Comparison of ENCODE assay signal across 19 cellular contexts in the genomic region with DNA sequence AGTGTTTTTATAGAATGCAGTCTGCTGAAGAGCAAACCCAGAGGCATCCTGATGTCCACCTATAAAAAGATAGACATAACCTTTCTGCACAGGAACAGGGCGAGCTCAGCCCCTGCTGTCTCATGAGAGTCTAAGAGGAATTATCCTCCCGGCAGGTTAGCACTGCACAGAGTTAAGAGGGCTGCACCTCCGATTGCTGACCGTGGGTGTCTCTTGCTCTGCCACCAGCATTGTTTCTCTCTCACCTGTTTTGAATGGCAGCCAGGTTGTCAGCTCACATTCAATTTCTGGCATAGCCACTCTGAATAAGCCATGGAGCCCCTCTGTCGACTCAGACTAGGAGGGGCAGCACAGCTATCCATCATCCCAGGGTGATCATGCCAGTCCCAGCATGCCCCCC.
DNase-seq lines count a peak whose midpoint lies in the region; ATAC-seq lines count a peak whose summit lies in the region.
"Had no signal": no experiment of that assay in that cellular context is flagged by ENCODE, and none has a peak within 500 bp of the region (broad histone marks: within the 10 kb centered on the region; RNA-seq: fewer than 3 reads in every experiment).

No MANE protein-coding gene starts in this region.

- no peak overlapping the region for H3K27ac ChIP-seq in CD8-positive, alpha-beta memory T cell (ENCODE audit: low read depth, low read length)
- H3K27ac ChIP-seq: 22Rv1, A549, C4-2B had no signal

- H3K9me3 ChIP-seq in CD8-positive, alpha-beta memory T cell (ENCODE audit: low read length): no peaks in the 10 kb centered on the region
- H3K9me3 ChIP-seq: A549 had no signal

- peak; percentile 25 for DNase-seq in NCI-H146 (lab: John Stamatoyannopoulos, UW)
- DNase-seq in NCI-H146 treated with DMSO at 0.1 percent for 48 hours (lab: John Stamatoyannopoulos, UW; ENCODE audit: unreplicated experiment): no peak
- peak; percentile 58 for DNase-seq in COR-L47 (lab: John Stamatoyannopoulos, UW)
- peak; percentile 15 for DNase-seq in NCI-H69 (lab: John Stamatoyannopoulos, UW)
- peak; percentile 3 for DNase-seq in cerebellar cortex (ENCODE audit: low spot score)
- no peak for DNase-seq in CD8-positive, alpha-beta memory T cell
- DNase-seq in left cardiac atrium: no peak
- DNase-seq: AML-193; CD4-positive, alpha-beta T cell; GDM1; HFFc6; KBM-7 had no signal

- peaks cover 9 to 30% of the 10 kb centered on the region in 2 donors for H3K27me3 Mint-ChIP-seq in CD8-positive, alpha-beta memory T cell

- no peak overlapping the region for H3K4me3 ChIP-seq in CD8-positive, alpha-beta memory T cell (ENCODE audit: low read length)
- H3K4me3 ChIP-seq: A549, GM23338 had no signal

- no peaks in the 10 kb centered on the region for H3K4me1 ChIP-seq in CD8-positive, alpha-beta memory T cell (ENCODE audit: insufficient read depth, low read length)
- H3K4me1 ChIP-seq: A549 had no signal

- H3K4me3 Mint-ChIP-seq in CD8-positive, alpha-beta memory T cell: no peak overlapping the region
- H3K4me3 Mint-ChIP-seq: CD4-positive, alpha-beta T cell; GM23338; HFFc6; IgD-negative memory B cell had no signal

- ATAC-seq in left cardiac atrium: no peak
- ATAC-seq: A549, GM23338, HCT116, HepG2 had no signal

- CTCF ChIA-PET in CD8-positive, alpha-beta memory T cell (lab: Charles Lee): no interaction called here

- no peak overlapping the region for H3K27ac Mint-ChIP-seq in CD8-positive, alpha-beta memory T cell
- H3K27ac Mint-ChIP-seq: CD4-positive, alpha-beta T cell; GM23338; HFFc6; IgD-negative memory B cell had no signal

- no peaks in the 10 kb centered on the region for H3K9me3 Mint-ChIP-seq in CD8-positive, alpha-beta memory T cell
- H3K9me3 Mint-ChIP-seq: CD4-positive, alpha-beta T cell; GM23338; HFFc6 had no signal

- POLR2A ChIA-PET in CD8-positive, alpha-beta memory T cell (lab: Charles Lee): no interaction called here

- peaks cover 3% of the 10 kb centered on the region for H3K27me3 ChIP-seq in CD8-positive, alpha-beta memory T cell (ENCODE audit: insufficient read depth, low read length, poor library complexity, severe bottlenecking)

- no peaks in the 10 kb centered on the region for H3K36me3 Mint-ChIP-seq in CD8-positive, alpha-beta memory T cell
- H3K36me3 Mint-ChIP-seq: IgD-negative memory B cell had no signal

- H3K36me3 ChIP-seq in CD8-positive, alpha-beta memory T cell (ENCODE audit: insufficient read depth, low read length): no peaks in the 10 kb centered on the region

- intact Hi-C loops in left cardiac atrium (cut with DNase I): no loop called here

- H3K4me1 Mint-ChIP-seq in CD8-positive, alpha-beta memory T cell: no peaks in the 10 kb centered on the region

Comparison
In these comparisons a context has a peak if more than half of its experiments do, and no peak if none do; other contexts are left out.
1. DNase-seq: peak in NCI-H146 (single experiment), COR-L47 (single experiment), NCI-H69 (single experiment) and cerebellar cortex (single experiment); none in NCI-H146 treated with DMSO at 0.1 percent for 48 hours (single experiment), CD8-positive, alpha-beta memory T cell (0 of 5) and left cardiac atrium (single experiment).